Comparison of ENCODE assay signal across 9 cellular contexts in genomic region chr9:93958875-93959682, GRCh38. TPM values are rescaled to one million over a fixed set of nuclear protein-coding genes. Genes with fewer than 3 reads are reported as not detected.
DNase-seq lines count a peak whose midpoint lies in the region; ATAC-seq and TF ChIP-seq lines count a peak whose summit lies in the region.
"Had no signal": no experiment of that assay in that cellular context is flagged by ENCODE, and none has a peak within 500 bp of the region (broad histone marks: within the 10 kb centered on the region; RNA-seq: fewer than 3 reads in every experiment).

No MANE protein-coding gene starts in this region.

- 6 to 8% methylated on average over 63 to 64 of the region's 64 CpGs for WGBS in aorta, 2 donors

- H3K36me3 ChIP-seq in adipocyte (ENCODE audit: control insufficient read depth, insufficient read depth, low read length, severe bottlenecking) (no peaks in the 10 kb centered on the region), left lung (no peaks in the 10 kb centered on the region), aorta (ENCODE audit: control insufficient read depth in 1 of 2, insufficient read depth in 2 of 2, low read length in 1 of 2) (no peaks in the 10 kb centered on the region)
- H3K36me3 ChIP-seq: ovary had no signal

- no peaks in the 10 kb centered on the region for H3K9me3 ChIP-seq in adipocyte (ENCODE audit: control insufficient read depth, low read length)
- H3K9me3 ChIP-seq in left lung = no peaks in the 10 kb centered on the region
- no peaks in the 10 kb centered on the region for H3K9me3 ChIP-seq in aorta (ENCODE audit: control insufficient read depth, low read length)
- H3K9me3 ChIP-seq: ovary had no signal

- H3K4me3 ChIP-seq in adipocyte (ENCODE audit: low read length) = peak overlapping the region; percentile 17
- no peak overlapping the region for H3K4me3 ChIP-seq in left lung
- H3K4me3 ChIP-seq in aorta (ENCODE audit: low read length in 2 of 2) = peak overlapping the region; percentile 6 to 18
- H3K4me3 ChIP-seq: ovary had no signal

- DNase-seq in Right ventricle myocardium superior (no peak), cardiac septum (ENCODE audit: low spot score) (no peak), adipocyte (ENCODE audit: low read depth) (peak; percentile 65), left lung (peak in 1 of 2 donors; percentile 65), aorta (peak in 1 of 2 donors; percentile 78)

- H3K27me3 ChIP-seq in adipocyte (replicated peaks; ENCODE audit: control insufficient read depth, insufficient read depth, low read length) = peaks cover 72% of the 10 kb centered on the region
- peaks cover 67 to 95% of the 10 kb centered on the region in 2 donors for H3K27me3 ChIP-seq in left lung
- no peaks in the 10 kb centered on the region for H3K27me3 ChIP-seq in aorta (ENCODE audit: control insufficient read depth in 1 of 2, insufficient read depth in 2 of 2, low read length in 1 of 2)

- no peak for TF ChIP-seq CTCF in left lung (IDR thresholded peaks at IDR 0.05)

- ATAC-seq in Right ventricle myocardium superior (ENCODE audit: poor library complexity) (peak; percentile 43), left lung (peak; percentile 54), aorta (ENCODE audit: low FRiP score) (no peak), HG02981 (IDR thresholded peaks at IDR 0.05; ENCODE audit: unreplicated experiment) (no peak), HG02884 (IDR thresholded peaks at IDR 0.05; ENCODE audit: unreplicated experiment) (no peak), GM18870 (IDR thresholded peaks at IDR 0.05; ENCODE audit: unreplicated experiment) (no peak)

- no peak overlapping the region for H3K9ac ChIP-seq in adipocyte (ENCODE audit: low read length)

- H3K4me1 ChIP-seq in adipocyte (ENCODE audit: control insufficient read depth, insufficient read depth, low read length) = peaks cover 15% of the 10 kb centered on the region
- H3K4me1 ChIP-seq in left lung = peaks cover 22 to 53% of the 10 kb centered on the region in 2 donors
- H3K4me1 ChIP-seq in aorta (ENCODE audit: control insufficient read depth in 1 of 2, insufficient read depth in 2 of 2, low read length in 2 of 2) = no peaks in the 10 kb centered on the region

- H3K27ac ChIP-seq in left lung (no peak overlapping the region), aorta (ENCODE audit: low read depth in 1 of 2, low read length in 2 of 2) (no peak overlapping the region)
- H3K27ac ChIP-seq: ovary had no signal

- intact Hi-C loops in Right ventricle myocardium superior (cut with DNase I) = no loop called here
- intact Hi-C loops in cardiac septum (cut with DNase I) = no loop called here
- intact Hi-C loops in left lung (cut with DNase I) = no loop called here
- intact Hi-C loops in aorta (cut with DNase I) = no loop called here

RNA-seq across cellular contexts. Expression of gene BARX1, which starts 3.9 kb away (rescaled TPM):
- total RNA-seq in Right ventricle myocardium superior (not detected), cardiac septum (0.19 TPM), left lung (not detected), aorta (under 1 TPM; 0.23 to 0.27 TPM)
- polyA plus RNA-seq in aorta = not detected
- total RNA-seq: ovary had no signal

Comparison
In these comparisons a context has a peak if more than half of its experiments do, and no peak if none do; other contexts are left out.
1. ATAC-seq: peak in Right ventricle myocardium superior (single experiment) and left lung (single experiment); none in aorta (single experiment), HG02981 (single experiment), HG02884 (single experiment) and GM18870 (single experiment).
2. H3K4me3 ChIP-seq: peak in adipocyte (single experiment) and aorta (2 of 2); none in left lung (0 of 2).